ENCODE assay signal across 25 cellular contexts in genomic region chr12:110421159-110421661, GRCh38. TPM values are rescaled to one million over a fixed set of nuclear protein-coding genes. Genes with fewer than 3 reads are reported as not detected.
DNase-seq lines count a peak whose midpoint lies in the region; ATAC-seq, FAIRE-seq and TF ChIP-seq lines count a peak whose summit lies in the region.
"Had no signal": no experiment of that assay in that cellular context is flagged by ENCODE, and none has a peak within 500 bp of the region (broad histone marks: within the 10 kb centered on the region; RNA-seq: fewer than 3 reads in every experiment).

No MANE protein-coding gene starts in this region.

- H3K4me1 ChIP-seq in HEK293 (ENCODE audit: control insufficient read depth, insufficient read depth, low read length), result no peaks in the 10 kb centered on the region
- peaks cover 24 to 25% of the 10 kb centered on the region in 2 experiments; a peak in 4 of 5 replicates for H3K4me1 ChIP-seq in K562 (replicated peaks in 1 of 2; ENCODE audit: control insufficient read depth in 2 of 2, insufficient read depth in 2 of 2, low read length in 2 of 2)
- H3K4me1 ChIP-seq in HAP-1, result no peaks in the 10 kb centered on the region; the same call in 1 of the 2 replicates
- H3K4me1 ChIP-seq in body of pancreas, result no peaks in the 10 kb centered on the region
- H3K4me1 ChIP-seq: BE2C had no signal

- no peaks in the 10 kb centered on the region for H3K9me1 ChIP-seq in K562 (ENCODE audit: control insufficient read depth, insufficient read depth, low read length)

- TF ChIP-seq POLR2A in K562 (conservative IDR thresholded peaks at IDR 0.05) (no peak), body of pancreas (IDR thresholded peaks at IDR 0.05) (no peak)

- peak overlapping the region; percentile 14 for H3K27ac Mint-ChIP-seq in mesothelial cell of epicardium
- H3K27ac Mint-ChIP-seq: CD4-positive, CD25-positive, alpha-beta regulatory T cell; CD8-positive, alpha-beta memory T cell had no signal

- no peaks in the 10 kb centered on the region for H3K79me2 ChIP-seq in K562 (ENCODE audit: control insufficient read depth, insufficient read depth, low read length)

- no peak overlapping the region for H3K4me3 Mint-ChIP-seq in mesothelial cell of epicardium
- H3K4me3 Mint-ChIP-seq: CD4-positive, CD25-positive, alpha-beta regulatory T cell; CD8-positive, alpha-beta memory T cell had no signal

- no peak overlapping the region for H2AFZ ChIP-seq in K562 (ENCODE audit: low read depth, low read length)

- no peak for TF ChIP-seq RAD21 in K562 (CRISPR knock-in tag; conservative IDR thresholded peaks at IDR 0.05 in 1 of 2, IDR thresholded peaks at IDR 0.05 in 1 of 2)

- H3K4me3 ChIP-seq in HEK293 (ENCODE audit: low read depth, low read length), result no peak overlapping the region
- H3K4me3 ChIP-seq in K562, result no peak overlapping the region
- H3K4me3 ChIP-seq in HAP-1, result no peak overlapping the region
- no peak overlapping the region for H3K4me3 ChIP-seq in body of pancreas
- H3K4me3 ChIP-seq: GM12878 had no signal

- H3K9ac ChIP-seq in K562 (ENCODE audit: insufficient read depth in 1 of 2, low read depth in 2 of 2, low read length in 2 of 2), result no peak overlapping the region

- no peaks in the 10 kb centered on the region for H4K20me1 ChIP-seq in K562 (replicated peaks; ENCODE audit: control insufficient read depth, insufficient read depth, low read length)

- H3K4me2 ChIP-seq in K562 (ENCODE audit: insufficient read depth, low read length), result peak overlapping the region; percentile 9; the same call in 1 of the 2 replicates

- H3K27me3 Mint-ChIP-seq in mesothelial cell of epicardium (ENCODE audit: low read depth), result no peaks in the 10 kb centered on the region

- POLR2A ChIA-PET in HEK293 (lab: Yijun Ruan, JAX) (interaction anchor here (0.6 kb wide), 1 partner anchor 378 kb away, joined by 4 read pairs; no protein-coding TSS in a partner anchor), K562 (lab: Yijun Ruan, JAX) (interaction anchor here (0.6 to 3.2 kb wide), 9 partner anchors 9 to 355 kb away, joined by 3 to 26 read pairs (median 5); partner anchors contain the start of genes ANAPC7 and ARPC3)

- intact Hi-C loops in K562 (cut with micrococcal nuclease), result no loop called here
- intact Hi-C loops in sciatic nerve (cut with DNase I), result loop anchor here (10.0 kb wide), 1 partner anchor 316 kb away; no protein-coding TSS in a partner anchor
- intact Hi-C loops in body of pancreas (cut with DNase I), result no loop called here

- no peaks in the 10 kb centered on the region for H3K36me3 ChIP-seq in HEK293 (ENCODE audit: control insufficient read depth in 2 of 2, insufficient read depth in 1 of 2, low read length in 2 of 2)
- no peaks in the 10 kb centered on the region for H3K36me3 ChIP-seq in K562 (ENCODE audit: control insufficient read depth, insufficient read depth, low read length)
- no peaks in the 10 kb centered on the region for H3K36me3 ChIP-seq in HAP-1 (replicated peaks)
- no peaks in the 10 kb centered on the region for H3K36me3 ChIP-seq in body of pancreas (replicated peaks in 1 of 2; ENCODE audit: insufficient read depth in 1 of 2, low read depth in 2 of 2)
- H3K36me3 ChIP-seq: BE2C had no signal

- H3K27me3 ChIP-seq in K562 (ENCODE audit: control insufficient read depth in 2 of 2, insufficient read depth in 2 of 2, low read length in 2 of 2), result no peaks in the 10 kb centered on the region
- no peaks in the 10 kb centered on the region for H3K27me3 ChIP-seq in HAP-1 (ENCODE audit: low read depth)
- H3K27me3 ChIP-seq in body of pancreas, result no peaks in the 10 kb centered on the region
- H3K27me3 ChIP-seq: BE2C had no signal

- ATAC-seq in K562 (peak; percentile 65), sciatic nerve (no peak), GM18907 (IDR thresholded peaks at IDR 0.05; ENCODE audit: unreplicated experiment) (no peak), body of pancreas (no peak)
- ATAC-seq: GM12878, HCT116 had no signal

- H3K4me1 Mint-ChIP-seq in mesothelial cell of epicardium, result peaks cover 12% of the 10 kb centered on the region
- H3K4me1 Mint-ChIP-seq: CD4-positive, CD25-positive, alpha-beta regulatory T cell; CD8-positive, alpha-beta memory T cell had no signal

- no peak for TF ChIP-seq CTCF in HEK293 (tag by site-specific recombination; IDR thresholded peaks at IDR 0.05)
- no peak for TF ChIP-seq CTCF in K562 (IDR thresholded peaks at IDR 0.05 in 2 of 3, conservative IDR thresholded peaks at IDR 0.05 in 1 of 3; ENCODE audit: insufficient read depth in 2 of 3, low read depth in 1 of 3, low read length in 3 of 3)
- no peak for TF ChIP-seq CTCF in mesothelial cell of epicardium (IDR thresholded peaks at IDR 0.05; ENCODE audit: unreplicated experiment)
- TF ChIP-seq CTCF in body of pancreas (IDR thresholded peaks at IDR 0.05), result no peak

- 0% methylated on average over 3 of the region's 3 CpGs for WGBS in K562 (ENCODE audit: insufficient coverage, low coverage, missing lambda C conversion rate)
- 51 to 60% methylated on average over 3 of the region's 3 CpGs for WGBS in body of pancreas, 2 donors

- in situ Hi-C loops in K562 (cut with MboI) (loop anchor here (10.0 kb wide), 1 partner anchor 316 kb away; no protein-coding TSS in a partner anchor), HAP-1 (cut with MboI; ENCODE audit: low sequenced_read_pairs) (loop anchor here (10.0 kb wide), 1 partner anchor 316 kb away; no protein-coding TSS in a partner anchor)

- no peaks in the 10 kb centered on the region for H3K9me3 Mint-ChIP-seq in mesothelial cell of epicardium
- H3K9me3 Mint-ChIP-seq: CD4-positive, CD25-positive, alpha-beta regulatory T cell; CD8-positive, alpha-beta memory T cell had no signal

- BruUV-seq in K562 (replicated peaks; lab: Mats Ljungman, UMichigan), result no TSS peak

- H3K27ac ChIP-seq in HEK293 (ENCODE audit: extremely low read depth, low read depth, low read length) (no peak overlapping the region), K562 (ENCODE audit: extremely low read depth, low read depth, low read length) (peak overlapping the region; percentile 18; the same call in 1 of the 3 replicates), body of pancreas (no peak overlapping the region)

- CTCF ChIA-PET in HEK293 (lab: Yijun Ruan, JAX) (interaction anchor here (3.6 kb wide), 1 partner anchor 10 kb away, joined by 28 read pairs; no protein-coding TSS in a partner anchor), K562 (lab: Yijun Ruan, JAX; ENCODE audit: low intra/inter-chr PET ratio) (no interaction called here)

- H3K36me3 Mint-ChIP-seq in mesothelial cell of epicardium, result no peaks in the 10 kb centered on the region
- H3K36me3 Mint-ChIP-seq: CD4-positive, CD25-positive, alpha-beta regulatory T cell; CD8-positive, alpha-beta memory T cell had no signal

- no peak; the same call in none of the 2 replicates for TF ChIP-seq EP300 in K562 (IDR thresholded peaks at IDR 0.05; ENCODE audit: low read length)

- DNase-seq in OCI-M1 (lab: John Stamatoyannopoulos, UW) (peak; percentile 88), K562 (ENCODE audit: extremely low read depth in 1 of 4, low spot score in 3 of 4) (peak in 1 of 4 experiments; percentile 58), mesothelial cell of epicardium (ENCODE audit: low spot score in 2 of 2, unreplicated experiment in 2 of 2) (no peak), sciatic nerve (ENCODE audit: low spot score) (no peak), HAP-1 (ENCODE audit: low spot score in 2 of 2) (no peak), body of pancreas (no peak)
- DNase-seq: ACHN; BE2C; C1 segment of cervical spinal cord; CD4-positive, CD25-positive, alpha-beta regulatory T cell; CD8-positive, alpha-beta memory T cell; COR-L47; DMS 273 treated with DMSO at 0.1 percent for 48 hours; DMS53; DND-41; EL; IMR-90 had no signal

- FAIRE-seq in K562 (lab: Jason Lieb, UNC), result peak; percentile 74
- FAIRE-seq: A204.1, GM12878, GM19239, H54, HTR-8/SVneo had no signal

- H3K9me3 ChIP-seq in HEK293 (ENCODE audit: control insufficient read depth, insufficient read depth, low read depth, low read length), result no peaks in the 10 kb centered on the region
- H3K9me3 ChIP-seq in K562 (replicated peaks; ENCODE audit: control insufficient read depth, insufficient read depth, low read depth, low read length), result no peaks in the 10 kb centered on the region
- H3K9me3 ChIP-seq in HAP-1, result no peaks in the 10 kb centered on the region
- H3K9me3 ChIP-seq in body of pancreas, result no peaks in the 10 kb centered on the region
- H3K9me3 ChIP-seq: BE2C had no signal

RNA-seq across cellular contexts. Expression of gene ANAPC7, which starts 17.7 kb away (rescaled TPM):
- 295 and 475 TPM in 2 replicates for total RNA-seq in K562 (2011; cell fraction: chromatin; rRNA removed; ENCODE audit: low replicate concordance)
- total RNA-seq in K562 (2011; cell fraction: nucleolus; rRNA removed), result 136 and 138 TPM in 2 replicates
- 230 and 322 TPM in 2 replicates for total RNA-seq in K562 (2011; cell fraction: nucleoplasm; rRNA removed)
- total RNA-seq in K562 (2014; rRNA removed), result 118 and 119 TPM in 2 replicates
- 109 and 121 TPM in 2 replicates for total RNA-seq in K562 (2014; rRNA removed; fragmentation: Illumina TruSeq; extraction: Trizol)
- 107 and 114 TPM in 2 replicates for total RNA-seq in K562 (2015; rRNA removed; fragmentation: Illumina TruSeq; extraction: Trizol)
- 99.1 and 107 TPM in 2 replicates for total RNA-seq in K562 (2021)
- polyA plus RNA-seq in K562 (2011; rRNA removed), result 134 and 158 TPM in 2 replicates
- 72.8 and 77.2 TPM in 2 replicates for polyA plus RNA-seq in K562 (2011; cell fraction: cytosol; rRNA removed)
- polyA plus RNA-seq in K562 (2011; cell fraction: nucleus; rRNA removed), result 117 and 126 TPM in 2 replicates
- polyA plus RNA-seq in K562 (2012), result 72.3 and 75.8 TPM in 2 replicates
- polyA plus RNA-seq in K562 (2014; fragmentation: Illumina TruSeq; extraction: Trizol), result 105 and 106 TPM in 2 replicates
- 10 to 100 TPM; 46.7 to 63.4 TPM for polyA plus RNA-seq in K562 (2014; fragmentation: Nextera tagmentation; extraction: Ambion mirVana)
- polyA plus RNA-seq in K562 (2014; rRNA removed), result 133 and 138 TPM in 2 replicates
- polyA minus RNA-seq in K562 (2011; rRNA and poly(A)+ RNA removed), result 165 and 173 TPM in 2 replicates
- 57.4 and 61.7 TPM in 2 replicates for polyA minus RNA-seq in K562 (2011; cell fraction: cytosol; rRNA and poly(A)+ RNA removed)
- 25.3 and 47.7 TPM in 2 replicates for polyA minus RNA-seq in K562 (2011; cell fraction: nucleus; rRNA and poly(A)+ RNA removed)
- total RNA-seq in mesothelial cell of epicardium, result 62.8 to 66.6 TPM (median 66.0 TPM) in 3 replicates
- total RNA-seq in sciatic nerve, result 62.7 TPM
- 10 to 100 TPM; 25.9 to 45.8 TPM for total RNA-seq in body of pancreas

RNA-seq across cellular contexts. Expression of gene ARPC3, which starts 28.9 kb away (rescaled TPM):
- total RNA-seq in K562 (2011; cell fraction: chromatin; rRNA removed; ENCODE audit: low replicate concordance), result 41.8 and 103 TPM in 2 replicates
- 34.5 and 35.0 TPM in 2 replicates for total RNA-seq in K562 (2011; cell fraction: nucleolus; rRNA removed)
- total RNA-seq in K562 (2011; cell fraction: nucleoplasm; rRNA removed), result 62.8 and 72.9 TPM in 2 replicates
- total RNA-seq in K562 (2014; rRNA removed) (172 and 197 TPM in 2 replicates), K562 (2014; rRNA removed; fragmentation: Illumina TruSeq; extraction: Trizol) (388 and 441 TPM in 2 replicates), K562 (2015; rRNA removed; fragmentation: Illumina TruSeq; extraction: Trizol) (475 and 504 TPM in 2 replicates), K562 (2021) (213 and 225 TPM in 2 replicates), mesothelial cell of epicardium (144 to 149 TPM (median 146 TPM) in 3 replicates), sciatic nerve (109 TPM), body of pancreas (100 to 1,000 TPM in 1 of 2 donors, 10 to 100 TPM in 1; 48.5 to 101 TPM)
- polyA plus RNA-seq in K562 (2011; rRNA removed) (63.0 and 74.2 TPM in 2 replicates), K562 (2014; fragmentation: Illumina TruSeq; extraction: Trizol) (326 and 345 TPM in 2 replicates), K562 (2014; fragmentation: Nextera tagmentation; extraction: Ambion mirVana) (100 to 1,000 TPM; 450 to 575 TPM), K562 (2014; rRNA removed) (167 and 216 TPM in 2 replicates)
- 38.2 and 97.8 TPM in 2 replicates for polyA plus RNA-seq in K562 (2011; cell fraction: cytosol; rRNA removed)
- 16.3 and 22.5 TPM in 2 replicates for polyA plus RNA-seq in K562 (2011; cell fraction: nucleus; rRNA removed)
- 242 and 327 TPM in 2 replicates for polyA plus RNA-seq in K562 (2012)
- polyA minus RNA-seq in K562 (2011; rRNA and poly(A)+ RNA removed), result 44.1 and 57.8 TPM in 2 replicates
- 39.2 and 54.5 TPM in 2 replicates for polyA minus RNA-seq in K562 (2011; cell fraction: cytosol; rRNA and poly(A)+ RNA removed)
- polyA minus RNA-seq in K562 (2011; cell fraction: nucleus; rRNA and poly(A)+ RNA removed), result 11.8 and 28.2 TPM in 2 replicates

RNA-seq across cellular contexts. Expression of gene GPN3, which starts 46.8 kb away (rescaled TPM):
- 16.0 and 19.8 TPM in 2 replicates for total RNA-seq in K562 (2011; cell fraction: chromatin; rRNA removed; ENCODE audit: low replicate concordance)
- total RNA-seq in K562 (2011; cell fraction: nucleolus; rRNA removed), result 9.7 and 11.7 TPM in 2 replicates
- total RNA-seq in K562 (2011; cell fraction: nucleoplasm; rRNA removed), result 21.8 and 23.8 TPM in 2 replicates
- total RNA-seq in K562 (2014; rRNA removed) (33.2 and 35.8 TPM in 2 replicates), K562 (2014; rRNA removed; fragmentation: Illumina TruSeq; extraction: Trizol) (65.6 and 70.8 TPM in 2 replicates), K562 (2015; rRNA removed; fragmentation: Illumina TruSeq; extraction: Trizol) (51.4 and 55.5 TPM in 2 replicates), K562 (2021) (59.6 and 64.2 TPM in 2 replicates), mesothelial cell of epicardium (12.7 to 14.5 TPM (median 13.9 TPM) in 3 replicates), sciatic nerve (18.7 TPM), body of pancreas (1 to 10 TPM; 5.6 to 8.0 TPM)
- polyA plus RNA-seq in K562 (2011; rRNA removed) (54.3 and 92.3 TPM in 2 replicates), K562 (2014; fragmentation: Illumina TruSeq; extraction: Trizol) (55.7 and 57.1 TPM in 2 replicates), K562 (2014; fragmentation: Nextera tagmentation; extraction: Ambion mirVana) (100 to 1,000 TPM; 105 to 123 TPM), K562 (2014; rRNA removed) (43.8 and 48.3 TPM in 2 replicates)
- 32.3 and 92.3 TPM in 2 replicates for polyA plus RNA-seq in K562 (2011; cell fraction: cytosol; rRNA removed)
- 14.6 and 29.3 TPM in 2 replicates for polyA plus RNA-seq in K562 (2011; cell fraction: nucleus; rRNA removed)
- polyA plus RNA-seq in K562 (2012), result 36.9 and 61.6 TPM in 2 replicates
- polyA minus RNA-seq in K562 (2011; rRNA and poly(A)+ RNA removed), result 73.8 and 103 TPM in 2 replicates
- polyA minus RNA-seq in K562 (2011; cell fraction: cytosol; rRNA and poly(A)+ RNA removed), result 20.8 and 31.5 TPM in 2 replicates
- polyA minus RNA-seq in K562 (2011; cell fraction: nucleus; rRNA and poly(A)+ RNA removed), result 9.2 and 22.0 TPM in 2 replicates

RNA-seq across cellular contexts. Expression of gene FAM216A, which starts 47.4 kb away (rescaled TPM):
- 25.6 and 32.2 TPM in 2 replicates for total RNA-seq in K562 (2011; cell fraction: chromatin; rRNA removed; ENCODE audit: low replicate concordance)
- 23.2 and 25.2 TPM in 2 replicates for total RNA-seq in K562 (2011; cell fraction: nucleolus; rRNA removed)
- 27.7 and 36.1 TPM in 2 replicates for total RNA-seq in K562 (2011; cell fraction: nucleoplasm; rRNA removed)
- total RNA-seq in K562 (2014; rRNA removed) (44.6 and 48.5 TPM in 2 replicates), K562 (2014; rRNA removed; fragmentation: Illumina TruSeq; extraction: Trizol) (58.8 and 61.0 TPM in 2 replicates), K562 (2015; rRNA removed; fragmentation: Illumina TruSeq; extraction: Trizol) (39.9 and 42.2 TPM in 2 replicates), K562 (2021) (30.0 and 30.1 TPM in 2 replicates), mesothelial cell of epicardium (9.9 to 11.6 TPM (median 10.3 TPM) in 3 replicates), sciatic nerve (5.8 TPM), body of pancreas (1 to 10 TPM in 1 of 2 donors, under 1 TPM in 1; 0.99 to 2.6 TPM)
- polyA plus RNA-seq in K562 (2011; rRNA removed) (78.0 and 96.9 TPM in 2 replicates), K562 (2014; fragmentation: Illumina TruSeq; extraction: Trizol) (38.5 and 50.0 TPM in 2 replicates), K562 (2014; fragmentation: Nextera tagmentation; extraction: Ambion mirVana) (10 to 100 TPM; 17.2 to 30.1 TPM), K562 (2014; rRNA removed) (61.6 and 66.0 TPM in 2 replicates)
- 52.4 and 52.9 TPM in 2 replicates for polyA plus RNA-seq in K562 (2011; cell fraction: cytosol; rRNA removed)
- polyA plus RNA-seq in K562 (2011; cell fraction: nucleus; rRNA removed), result 53.9 and 56.3 TPM in 2 replicates
- 24.2 and 37.7 TPM in 2 replicates for polyA plus RNA-seq in K562 (2012)
- polyA minus RNA-seq in K562 (2011; rRNA and poly(A)+ RNA removed), result 38.0 and 39.3 TPM in 2 replicates
- polyA minus RNA-seq in K562 (2011; cell fraction: cytosol; rRNA and poly(A)+ RNA removed), result 21.1 and 23.6 TPM in 2 replicates
- 22.1 and 31.5 TPM in 2 replicates for polyA minus RNA-seq in K562 (2011; cell fraction: nucleus; rRNA and poly(A)+ RNA removed)

Comparison
In these comparisons a context has a peak if more than half of its experiments do, and no peak if none do; other contexts are left out.
1. Of the 44 proteins assayed by ChIP-seq in both K562 and HEK293: peak only in K562: KLF16 and ZEB2; only in HEK293: none; in both: none; in neither: 42.